In genomic region chr13:97131447-97131846, GRCh38 we compare ENCODE assay signal across 35 cellular contexts.
"Had no signal": no experiment of that assay in that cellular context is flagged by ENCODE, and none has a peak within 500 bp of the region (broad histone marks: within the 10 kb centered on the region; RNA-seq: fewer than 3 reads in every experiment).

No MANE protein-coding gene starts in this region.

- FAIRE-seq: colon had no signal

- H3K27me3 ChIP-seq: adrenal gland, body of pancreas, esophagus muscularis mucosa, foreskin keratinocyte, gastrocnemius medialis, heart left ventricle had no signal

- H3K9me3 Mint-ChIP-seq: activated B cell treated with CpG ODN at 0.5 μM for 24 hours; activated CD8-positive, alpha-beta T cell treated with anti-CD3 and anti-CD28 coated beads for 36 hours; activated naive CD4-positive, alpha-beta T cell treated with anti-CD3 and anti-CD28 coated beads for 36 hours; activated naive CD4-positive, alpha-beta T cell treated with anti-CD3 and anti-CD28 coated beads, Interleukin-2, amount 50 U/mL, for 24 hours; activated naive CD8-positive, alpha-beta T cell treated with anti-CD3 and anti-CD28 coated beads for 36 hours; activated naive CD8-positive, alpha-beta T cell treated with anti-CD3 and anti-CD28 coated beads, Interleukin-2, amount 50 U/mL, for 24 hours; activated T-cell treated with anti-CD3 and anti-CD28 coated beads, Interleukin-2, amount 50 U/mL, for 4 hours; activated T-helper 2 cell treated with anti-CD3 and anti-CD28 coated beads, Interferon-gamma antibody, Interleukin-2, Interleukin-4, amounts not matched to agents 10 μg/mL and 5 μg/mL and 100 μg/mL, durations not matched to agents 14 hours and 24 hours and 36 hours; effector memory CD8-positive, alpha-beta T cell; T-helper 2 cell treated with Interferon-gamma antibody and Interleukin-4, amounts not matched to agents 5 μg/mL and 100 μg/mL, for 36 hours had no signal

- H3K4me3 Mint-ChIP-seq: activated B cell treated with CpG ODN at 0.5 μM for 24 hours; activated CD8-positive, alpha-beta T cell treated with anti-CD3 and anti-CD28 coated beads for 36 hours; activated naive CD4-positive, alpha-beta T cell treated with anti-CD3 and anti-CD28 coated beads for 36 hours; activated naive CD4-positive, alpha-beta T cell treated with anti-CD3 and anti-CD28 coated beads, Interleukin-2, amount 50 U/mL, for 24 hours; activated naive CD8-positive, alpha-beta T cell treated with anti-CD3 and anti-CD28 coated beads for 36 hours; activated naive CD8-positive, alpha-beta T cell treated with anti-CD3 and anti-CD28 coated beads, Interleukin-2, amount 50 U/mL, for 24 hours; activated T-cell treated with anti-CD3 and anti-CD28 coated beads, Interleukin-2, amount 50 U/mL, for 4 hours; effector memory CD8-positive, alpha-beta T cell; T-helper 17 cell; T-helper 2 cell treated with Interferon-gamma antibody and Interleukin-4, amounts not matched to agents 5 μg/mL and 100 μg/mL, for 36 hours had no signal

- H3K36me3 Mint-ChIP-seq: activated naive CD4-positive, alpha-beta T cell treated with anti-CD3 and anti-CD28 coated beads, Interleukin-2, amount 50 U/mL, for 24 hours; activated naive CD8-positive, alpha-beta T cell treated with anti-CD3 and anti-CD28 coated beads for 36 hours had no signal

- H3K9me3 ChIP-seq: adrenal gland, body of pancreas, esophagus muscularis mucosa, gastrocnemius medialis, heart left ventricle had no signal

- H3K27me3 Mint-ChIP-seq: activated B cell treated with CpG ODN at 0.5 μM for 24 hours; activated naive CD8-positive, alpha-beta T cell treated with anti-CD3 and anti-CD28 coated beads for 36 hours had no signal

- ATAC-seq: activated CD4-positive, CD25-positive, alpha-beta regulatory T cell treated with anti-CD3 and anti-CD28 coated beads, Interleukin-2, amount 50 U/mL, for 24 hours; activated CD8-positive, alpha-beta T cell treated with anti-CD3 and anti-CD28 coated beads for 36 hours; activated naive CD8-positive, alpha-beta T cell treated with anti-CD3 and anti-CD28 coated beads, Interleukin-2, amount 50 U/mL, for 24 hours; activated T-cell treated with anti-CD3 and anti-CD28 coated beads, Interleukin-2, amount 50 U/mL, for 4 hours; body of pancreas; effector memory CD8-positive, alpha-beta T cell; foreskin keratinocyte; gastrocnemius medialis; heart left ventricle; T-helper 17 cell had no signal

- H3K4me1 ChIP-seq: body of pancreas had no signal

- DNase-seq: activated B cell treated with CpG ODN at 0.5 μM for 24 hours; activated CD4-positive, alpha-beta T cell treated with anti-CD3 and anti-CD28 coated beads for 48 hours; activated CD4-positive, alpha-beta T cell treated with anti-CD3 and anti-CD28 coated beads, Interleukin-2, amount 50 U/mL, for 1 hour; activated CD4-positive, alpha-beta T cell treated with anti-CD3 and anti-CD28 coated beads, Interleukin-2, amount 50 U/mL, for 48 hours; activated CD8-positive, alpha-beta memory T cell treated with anti-CD3 and anti-CD28 coated beads for 24 hours; activated CD8-positive, alpha-beta T cell treated with anti-CD3 and anti-CD28 coated beads for 36 hours; activated effector memory CD4-positive, alpha-beta T cell treated with anti-CD3 and anti-CD28 coated beads, Interleukin-2, amount 50 U/mL, for 16 hours; activated naive CD4-positive, alpha-beta T cell treated with anti-CD3 and anti-CD28 coated beads for 36 hours; activated naive CD8-positive, alpha-beta T cell treated with anti-CD3 and anti-CD28 coated beads for 36 hours; activated naive CD8-positive, alpha-beta T cell treated with anti-CD3 and anti-CD28 coated beads, Interleukin-2, amount 50 U/mL, for 24 hours; activated T-cell treated with anti-CD3 and anti-CD28 coated beads, Interleukin-2, amount 50 U/mL, for 4 hours; adrenal gland; amygdala; aorta; body of pancreas; caudate nucleus; cortex of kidney; dermis blood vessel endothelial cell; effector CD4-positive, alpha-beta T cell; effector memory CD8-positive, alpha-beta T cell; erythroblast; foreskin keratinocyte; gastrocnemius medialis; glutamatergic neuron; heart left ventricle; T-helper 1 cell; T-helper 17 cell; T1000; WERI-Rb-1 had no signal

- H3K4me3 ChIP-seq: adrenal gland, body of pancreas, esophagus muscularis mucosa, gastrocnemius medialis, heart left ventricle had no signal

- H3K27ac Mint-ChIP-seq: activated B cell treated with CpG ODN at 0.5 μM for 24 hours; activated CD8-positive, alpha-beta T cell treated with anti-CD3 and anti-CD28 coated beads for 36 hours; activated naive CD4-positive, alpha-beta T cell treated with anti-CD3 and anti-CD28 coated beads for 36 hours; activated naive CD4-positive, alpha-beta T cell treated with anti-CD3 and anti-CD28 coated beads, Interleukin-2, amount 50 U/mL, for 24 hours; activated naive CD8-positive, alpha-beta T cell treated with anti-CD3 and anti-CD28 coated beads for 36 hours; activated naive CD8-positive, alpha-beta T cell treated with anti-CD3 and anti-CD28 coated beads, Interleukin-2, amount 50 U/mL, for 24 hours; activated T-helper 2 cell treated with anti-CD3 and anti-CD28 coated beads, Interferon-gamma antibody, Interleukin-2, Interleukin-4, amounts not matched to agents 10 μg/mL and 5 μg/mL and 100 μg/mL, durations not matched to agents 14 hours and 24 hours and 36 hours; effector memory CD8-positive, alpha-beta T cell; T-helper 17 cell; T-helper 2 cell treated with Interferon-gamma antibody and Interleukin-4, amounts not matched to agents 5 μg/mL and 100 μg/mL, for 36 hours had no signal

- H3K36me3 ChIP-seq: adrenal gland, esophagus muscularis mucosa, gastrocnemius medialis, heart left ventricle, WERI-Rb-1 had no signal

- H3K27ac ChIP-seq: adrenal gland, body of pancreas, esophagus muscularis mucosa, foreskin keratinocyte, gastrocnemius medialis, heart left ventricle, WERI-Rb-1 had no signal

- H3K4me1 Mint-ChIP-seq: activated B cell treated with CpG ODN at 0.5 μM for 24 hours; activated naive CD4-positive, alpha-beta T cell treated with anti-CD3 and anti-CD28 coated beads, Interleukin-2, amount 50 U/mL, for 24 hours had no signal
